Comparison of ENCODE assay signal across 8 cellular contexts in the genomic region with DNA sequence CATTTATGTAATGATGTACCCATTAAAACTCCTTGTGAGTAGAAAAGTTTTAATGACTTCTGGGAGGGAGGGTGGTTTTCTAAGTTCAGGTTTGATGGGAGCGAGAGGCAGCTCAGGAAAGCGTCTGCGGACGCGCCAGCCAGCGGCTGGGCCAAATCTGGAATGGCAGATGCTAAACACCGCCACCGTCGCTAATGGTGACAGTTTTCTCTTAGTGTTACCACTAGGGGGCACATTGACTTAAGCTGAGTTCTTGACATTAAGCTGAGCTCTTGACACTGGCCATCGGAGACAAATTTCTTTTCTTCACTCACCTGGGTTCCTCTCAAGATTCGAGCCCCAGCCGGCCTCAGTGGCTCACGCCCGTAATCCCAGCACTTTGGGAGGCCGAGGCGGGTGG. TPM values are rescaled to one million over a fixed set of nuclear protein-coding genes. Genes with fewer than 3 reads are reported as not detected.
DNase-seq lines count a peak whose midpoint lies in the region; ATAC-seq and TF ChIP-seq lines count a peak whose summit lies in the region.

No MANE protein-coding gene starts in this region.

- WGBS in iPS DF 6.9 (ENCODE audit: insufficient coverage, insufficient read length) = no CpG with 5 or more reads among the region's 16 CpGs
- WGBS in lower leg skin, 2 donors = 84% methylated on average over 16 of the region's 16 CpGs

- no peak for ATAC-seq in naive thymus-derived CD8-positive, alpha-beta T cell
- no peak for ATAC-seq in HG02571 (IDR thresholded peaks at IDR 0.05; ENCODE audit: unreplicated experiment)

- DNase-seq in CD1c-positive myeloid dendritic cell (ENCODE audit: extremely low spot score) (peak; percentile 54), HCEC 1CT (peak; percentile 32), iPS DF 6.9 (ENCODE audit: low read depth, low spot score) (peak; percentile 47), putamen (ENCODE audit: low spot score) (no peak), lower leg skin (ENCODE audit: low spot score in 2 of 2) (no peak)
- peak; percentile 75 for DNase-seq in activated CD4-positive, alpha-beta T cell treated with anti-CD3 and anti-CD28 coated beads, Interleukin-2, amount 10 ng/mL, durations not matched to agents 24 days and 14 days
- no peak for DNase-seq in naive thymus-derived CD8-positive, alpha-beta T cell

- H3K36me3 ChIP-seq in iPS DF 6.9 (ENCODE audit: control insufficient read depth, insufficient read depth, low read length) = peaks cover 7% of the 10 kb centered on the region

- POLR2A ChIA-PET in naive thymus-derived CD8-positive, alpha-beta T cell (lab: Charles Lee) = no interaction called here

- intact Hi-C loops in activated CD4-positive, alpha-beta T cell treated with anti-CD3 and anti-CD28 coated beads, Interleukin-2, amount 10 ng/mL, durations not matched to agents 24 days and 14 days (cut with micrococcal nuclease) = loop anchor here (2.0 kb wide), 1 partner anchor 46 kb away; no protein-coding TSS in a partner anchor
- intact Hi-C loops in lower leg skin (cut with DNase I; ENCODE audit: low total_unique reads) = no loop called here

- no peaks in the 10 kb centered on the region for H3K4me1 ChIP-seq in iPS DF 6.9 (ENCODE audit: control insufficient read depth, insufficient read depth, low read length)

- H3K36me3 Mint-ChIP-seq in activated CD4-positive, alpha-beta T cell treated with anti-CD3 and anti-CD28 coated beads, Interleukin-2, amount 10 ng/mL, durations not matched to agents 24 days and 14 days (ENCODE audit: low read depth) = peaks cover 4% of the 10 kb centered on the region
- peaks cover 0 to 18% (median 11%) of the 10 kb centered on the region in 3 donors for H3K36me3 Mint-ChIP-seq in naive thymus-derived CD8-positive, alpha-beta T cell

- no peak overlapping the region for H3K27ac ChIP-seq in iPS DF 6.9 (ENCODE audit: low read length)

- no peak for TF ChIP-seq CTCF in lower leg skin (IDR thresholded peaks at IDR 0.05)

- no peaks in the 10 kb centered on the region for H3K27me3 Mint-ChIP-seq in activated CD4-positive, alpha-beta T cell treated with anti-CD3 and anti-CD28 coated beads, Interleukin-2, amount 10 ng/mL, durations not matched to agents 24 days and 14 days
- no peaks in the 10 kb centered on the region for H3K27me3 Mint-ChIP-seq in naive thymus-derived CD8-positive, alpha-beta T cell

- no peak for TF ChIP-seq POLR2A in lower leg skin (IDR thresholded peaks at IDR 0.05)

- no peak overlapping the region for H3K4me3 Mint-ChIP-seq in activated CD4-positive, alpha-beta T cell treated with anti-CD3 and anti-CD28 coated beads, Interleukin-2, amount 10 ng/mL, durations not matched to agents 24 days and 14 days
- H3K4me3 Mint-ChIP-seq in naive thymus-derived CD8-positive, alpha-beta T cell = no peak overlapping the region

- H3K27ac Mint-ChIP-seq in activated CD4-positive, alpha-beta T cell treated with anti-CD3 and anti-CD28 coated beads, Interleukin-2, amount 10 ng/mL, durations not matched to agents 24 days and 14 days = no peak overlapping the region
- H3K27ac Mint-ChIP-seq in naive thymus-derived CD8-positive, alpha-beta T cell = no peak overlapping the region

- no peak overlapping the region for H3K4me3 ChIP-seq in iPS DF 6.9 (ENCODE audit: low read length)
- no peak overlapping the region for H3K4me3 ChIP-seq in lower leg skin (ENCODE audit: low read depth, poor library complexity, severe bottlenecking)

- no peaks in the 10 kb centered on the region for H3K4me1 Mint-ChIP-seq in activated CD4-positive, alpha-beta T cell treated with anti-CD3 and anti-CD28 coated beads, Interleukin-2, amount 10 ng/mL, durations not matched to agents 24 days and 14 days
- H3K4me1 Mint-ChIP-seq in naive thymus-derived CD8-positive, alpha-beta T cell = no peaks in the 10 kb centered on the region

- H3K27me3 ChIP-seq in iPS DF 6.9 (ENCODE audit: control insufficient read depth, insufficient read depth, low read length) = no peaks in the 10 kb centered on the region

- H3K9me3 Mint-ChIP-seq in activated CD4-positive, alpha-beta T cell treated with anti-CD3 and anti-CD28 coated beads, Interleukin-2, amount 10 ng/mL, durations not matched to agents 24 days and 14 days = no peaks in the 10 kb centered on the region
- no peaks in the 10 kb centered on the region for H3K9me3 Mint-ChIP-seq in naive thymus-derived CD8-positive, alpha-beta T cell

- H3K9me3 ChIP-seq in iPS DF 6.9 (ENCODE audit: control insufficient read depth, insufficient read depth, low read length) = no peaks in the 10 kb centered on the region

RNA-seq across cellular contexts. Expression of a gene that starts 6.7 kb away (rescaled TPM):
- total RNA-seq in activated CD4-positive, alpha-beta T cell treated with anti-CD3 and anti-CD28 coated beads, Interleukin-2, amount 10 ng/mL, durations not matched to agents 24 days and 14 days = 6.1 and 8.2 TPM in 2 replicates
- total RNA-seq in naive thymus-derived CD8-positive, alpha-beta T cell = 1 to 10 TPM; 5.9 to 9.3 TPM
- polyA plus RNA-seq in naive thymus-derived CD8-positive, alpha-beta T cell = under 1 TPM in 2 of 3 donors, not detected in 1; 0.34 to 0.79 TPM
- total RNA-seq in lower leg skin = 1 to 10 TPM; 4.3 to 7.9 (median 5.2) TPM

RNA-seq across cellular contexts. Expression of a gene that starts 33.6 kb away (rescaled TPM):
- total RNA-seq in activated CD4-positive, alpha-beta T cell treated with anti-CD3 and anti-CD28 coated beads, Interleukin-2, amount 10 ng/mL, durations not matched to agents 24 days and 14 days = 20.6 and 21.2 TPM in 2 replicates
- 10 to 100 TPM in 1 of 2 experiments, 1 to 10 TPM in 1; 8.8 to 10.1 TPM for total RNA-seq in naive thymus-derived CD8-positive, alpha-beta T cell
- polyA plus RNA-seq in naive thymus-derived CD8-positive, alpha-beta T cell = 1 to 10 TPM; 3.5 to 7.1 (median 4.7) TPM
- 10 to 100 TPM; 18.2 to 30.3 (median 23.1) TPM for total RNA-seq in lower leg skin

RNA-seq across cellular contexts. Expression of a gene that starts 34.1 kb away (rescaled TPM):
- total RNA-seq in activated CD4-positive, alpha-beta T cell treated with anti-CD3 and anti-CD28 coated beads, Interleukin-2, amount 10 ng/mL, durations not matched to agents 24 days and 14 days = 46.7 and 48.1 TPM in 2 replicates
- total RNA-seq in naive thymus-derived CD8-positive, alpha-beta T cell = 10 to 100 TPM in 1 of 2 experiments, 1 to 10 TPM in 1; 9.8 to 11.7 TPM
- 1 to 10 TPM; 4.5 to 9.5 (median 8.7) TPM for polyA plus RNA-seq in naive thymus-derived CD8-positive, alpha-beta T cell
- 10 to 100 TPM; 23.7 to 40.0 (median 29.6) TPM for total RNA-seq in lower leg skin

RNA-seq across cellular contexts. Expression of a gene that starts 44.9 kb away (rescaled TPM):
- total RNA-seq in activated CD4-positive, alpha-beta T cell treated with anti-CD3 and anti-CD28 coated beads, Interleukin-2, amount 10 ng/mL, durations not matched to agents 24 days and 14 days = 0.16 and 0.31 TPM in 2 replicates
- total RNA-seq in naive thymus-derived CD8-positive, alpha-beta T cell = under 1 TPM; 0.13 to 0.38 TPM
- polyA plus RNA-seq in naive thymus-derived CD8-positive, alpha-beta T cell = under 1 TPM in 1 of 3 donors, not detected in 2; 0.47 TPM
- total RNA-seq in lower leg skin = 10 to 100 TPM; 21.8 to 33.2 (median 25.1) TPM

Comparison
In these comparisons a context has a peak if more than half of its experiments do, and no peak if none do; other contexts are left out.
1. DNase-seq: peak in CD1c-positive myeloid dendritic cell (single experiment), HCEC 1CT (single experiment), activated CD4-positive, alpha-beta T cell treated with anti-CD3 and anti-CD28 coated beads, Interleukin-2, amount 10 ng/mL, durations not matched to agents 24 days and 14 days (single experiment) and iPS DF 6.9 (single experiment); none in naive thymus-derived CD8-positive, alpha-beta T cell (0 of 10), putamen (single experiment) and lower leg skin (0 of 2).